10 cellular contexts compared by ENCODE assay signal in the genomic region with DNA sequence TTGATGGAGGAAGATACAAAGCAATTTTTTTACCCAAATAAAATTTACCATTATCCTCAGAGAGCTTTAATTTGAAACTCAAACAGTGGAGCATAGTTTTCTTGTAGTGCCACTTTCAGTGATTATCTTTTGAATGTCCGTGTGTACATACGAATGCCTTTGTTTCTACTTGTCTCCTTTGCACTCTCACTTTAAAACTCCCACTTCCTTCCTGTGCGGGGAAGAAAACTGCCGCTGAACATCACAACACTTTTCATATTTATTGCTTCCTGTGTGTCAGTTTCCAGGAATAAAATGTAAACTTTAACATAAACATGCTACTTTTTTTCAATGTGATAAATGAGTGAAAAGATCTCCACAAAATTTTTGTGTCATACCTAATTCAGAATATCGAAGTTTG.
DNase-seq lines count a peak whose midpoint lies in the region; ATAC-seq, FAIRE-seq and TF ChIP-seq lines count a peak whose summit lies in the region.
"Had no signal": no experiment of that assay in that cellular context is flagged by ENCODE, and none has a peak within 500 bp of the region (broad histone marks: within the 10 kb centered on the region; RNA-seq: fewer than 3 reads in every experiment).

No MANE protein-coding gene starts in this region.

- no peaks in the 10 kb centered on the region for H3K27me3 ChIP-seq in left ventricle myocardium inferior (ENCODE audit: low read depth)
- no peaks in the 10 kb centered on the region for H3K27me3 ChIP-seq in heart right ventricle

- H3K4me3 Mint-ChIP-seq in chondrocyte (ENCODE audit: unreplicated experiment): peak overlapping the region; percentile 66
- peak overlapping the region in 1 of 2 donors; percentile 31 for H3K4me3 Mint-ChIP-seq in CD14-positive monocyte

- H3K4me3 ChIP-seq in left ventricle myocardium inferior (peak overlapping the region; percentile 30), heart right ventricle (peak overlapping the region in 1 of 10 donors; percentile 5)

- TF ChIP-seq CTCF in left ventricle myocardium inferior (IDR thresholded peaks at IDR 0.05; ENCODE audit: borderline replicate concordance) (no peak), heart right ventricle (IDR thresholded peaks at IDR 0.05) (no peak), chondrocyte (IDR thresholded peaks at IDR 0.05) (no peak), CD14-positive monocyte (IDR thresholded peaks at IDR 0.05) (no peak)

- no peak for FAIRE-seq in urothelium cell line (lab: Jason Lieb, UNC)

- no peak overlapping the region for H3K27ac ChIP-seq in left ventricle myocardium inferior (replicated peaks)
- no peak overlapping the region for H3K27ac ChIP-seq in heart right ventricle

- H3K36me3 ChIP-seq in left ventricle myocardium inferior: no peaks in the 10 kb centered on the region
- H3K36me3 ChIP-seq in heart right ventricle: no peaks in the 10 kb centered on the region

- peaks cover 2% of the 10 kb centered on the region for H3K9me3 Mint-ChIP-seq in chondrocyte (ENCODE audit: low read depth)
- peaks cover 0 to 2% (median 0%) of the 10 kb centered on the region in 7 donors for H3K9me3 Mint-ChIP-seq in CD14-positive monocyte

- no peak for ATAC-seq in heart right ventricle
- ATAC-seq in HG03354 (IDR thresholded peaks at IDR 0.05; ENCODE audit: poor library complexity, severe bottlenecking, unreplicated experiment): no peak

- intact Hi-C loops in left ventricle myocardium inferior (cut with micrococcal nuclease): no loop called here
- intact Hi-C loops in heart right ventricle (cut with DNase I): no loop called here
- intact Hi-C loops in CD14-positive monocyte (cut with micrococcal nuclease): no loop called here

- H3K4me1 ChIP-seq in left ventricle myocardium inferior (peaks cover 17% of the 10 kb centered on the region), heart right ventricle (peaks cover 0 to 7% (median 0%) of the 10 kb centered on the region in 9 donors)

- 17 to 19% methylated on average over 5 of the region's 5 CpGs for WGBS in heart right ventricle, 2 donors

- DNase-seq in left ventricle myocardium inferior (no peak), heart right ventricle (no peak), OCI-M1 (lab: John Stamatoyannopoulos, UW) (peak; percentile 72), chondrocyte (ENCODE audit: low spot score) (no peak), urothelium cell line (ENCODE audit: low spot score) (peak; percentile 43), DMS79 treated with DMSO at 0.1 percent for 48 hours (lab: John Stamatoyannopoulos, UW) (no peak), CD14-positive monocyte (ENCODE audit: low spot score) (no peak)
- DNase-seq: islet precursor cell, Right ventricle myocardium superior had no signal

- no peaks in the 10 kb centered on the region for H3K27me3 Mint-ChIP-seq in chondrocyte (ENCODE audit: low read depth)
- H3K27me3 Mint-ChIP-seq in CD14-positive monocyte (ENCODE audit: low read depth in 3 of 3): no peaks in the 10 kb centered on the region

- H3K27ac Mint-ChIP-seq in chondrocyte (ENCODE audit: unreplicated experiment) (no peak overlapping the region), CD14-positive monocyte (no peak overlapping the region)

- H3K36me3 Mint-ChIP-seq in chondrocyte (ENCODE audit: low read depth): no peaks in the 10 kb centered on the region
- no peaks in the 10 kb centered on the region for H3K36me3 Mint-ChIP-seq in CD14-positive monocyte

- H3K4me1 Mint-ChIP-seq in chondrocyte (ENCODE audit: low read depth) (peaks cover 16% of the 10 kb centered on the region), CD14-positive monocyte (peaks cover 5% of the 10 kb centered on the region)

- no peaks in the 10 kb centered on the region for H3K9me3 ChIP-seq in left ventricle myocardium inferior (replicated peaks)
- no peaks in the 10 kb centered on the region for H3K9me3 ChIP-seq in heart right ventricle

Comparison
In these comparisons a context has a peak if more than half of its experiments do, and no peak if none do; other contexts are left out.
1. DNase-seq: peak in OCI-M1 (single experiment) and urothelium cell line (single experiment); none in left ventricle myocardium inferior (single experiment), heart right ventricle (0 of 2), chondrocyte (single experiment), DMS79 treated with DMSO at 0.1 percent for 48 hours (single experiment) and CD14-positive monocyte (single experiment).